ENCODE assay signal across 8 cellular contexts in the genomic region with DNA sequence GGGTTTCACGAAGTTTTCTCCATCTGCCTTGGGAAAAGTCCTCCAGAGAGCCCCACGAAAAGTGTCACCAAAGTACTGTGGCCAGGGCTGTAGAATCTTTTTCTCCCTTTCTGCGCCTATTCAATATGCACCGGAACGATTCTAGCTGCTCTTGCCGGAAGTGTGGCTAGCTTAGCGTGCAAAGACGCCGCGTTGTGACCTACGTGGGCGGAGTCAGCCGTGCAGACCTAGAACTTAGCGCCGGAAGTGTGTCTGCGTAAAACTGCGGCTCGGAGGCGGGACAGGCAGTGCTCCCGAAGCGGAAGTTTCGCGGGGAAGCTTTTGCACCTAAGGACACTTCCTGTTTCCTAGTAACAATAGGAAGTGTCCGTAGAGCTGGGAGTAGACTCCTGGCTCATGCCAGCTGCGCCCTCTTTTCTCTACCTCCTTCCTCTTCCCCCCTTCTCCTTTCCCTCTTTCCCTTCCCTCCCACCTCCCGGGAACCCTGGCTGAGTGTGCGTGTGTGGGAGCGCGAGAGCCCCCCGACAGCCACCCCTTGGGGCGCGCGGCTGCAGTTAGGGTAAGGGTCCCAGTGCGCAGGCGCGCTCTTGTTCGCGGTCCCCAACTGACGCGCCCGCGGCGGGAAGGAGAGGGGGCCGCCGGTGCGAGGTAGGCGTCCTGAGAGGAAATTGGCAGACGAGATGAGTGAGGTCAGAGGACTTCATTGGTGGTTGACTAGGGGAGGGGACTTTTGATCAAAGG. TPM values are rescaled to one million over a fixed set of nuclear protein-coding genes. Genes with fewer than 3 reads are reported as not detected.
A peak's percentile ranks its signal among the peaks of the same experiment; 100 is the strongest.
DNase-seq lines count a peak whose midpoint lies in the region; ATAC-seq and TF ChIP-seq lines count a peak whose summit lies in the region.

TSS of gene ZNF646 (plus strand) at position 350 of the 741 bp plus-strand sequence. CDS start 1,903 bp downstream, outside the sequence.
TSS of gene ZNF668 (minus strand) at position 168 of the 741 bp plus-strand sequence. CDS start 9,781 bp downstream, outside the sequence.

- H3K4me1 ChIP-seq in thoracic aorta (ENCODE audit: control insufficient read depth in 1 of 2, low read depth in 2 of 2) = peaks cover 14 to 29% of the 10 kb centered on the region in 2 donors

- no peaks in the 10 kb centered on the region for H3K27me3 ChIP-seq in thoracic aorta (replicated peaks; ENCODE audit: insufficient read depth)

- H3K9me3 ChIP-seq in thoracic aorta = no peaks in the 10 kb centered on the region

- peaks cover 28 to 34% of the 10 kb centered on the region in 2 donors for H3K36me3 Mint-ChIP-seq in activated naive CD4-positive, alpha-beta T cell treated with anti-CD3 and anti-CD28 coated beads, Interleukin-2, amount 50 U/mL, for 72 hours

- peak within 1 kb of the TSS; percentile 94 for H3K27ac ChIP-seq in thoracic aorta

- no peaks in the 10 kb centered on the region for H3K9me3 Mint-ChIP-seq in activated naive CD4-positive, alpha-beta T cell treated with anti-CD3 and anti-CD28 coated beads, Interleukin-2, amount 50 U/mL, for 72 hours

- DNase-seq in GM10248 (ENCODE audit: extremely low spot score) (peak; percentile 94), NCI-H1092 treated with DMSO at 0.1 percent for 48 hours (lab: John Stamatoyannopoulos, UW) (peak; percentile 100), SKM-1 (lab: John Stamatoyannopoulos, UW; ENCODE audit: unreplicated experiment) (peak; percentile 100), glomerular visceral epithelial cell (ENCODE audit: extremely low spot score) (peak; percentile 98), omental fat pad (ENCODE audit: low spot score) (peak; percentile 90), thoracic aorta (ENCODE audit: low spot score) (peak; percentile 96)
- peak; percentile 94 to 97 for DNase-seq in activated naive CD4-positive, alpha-beta T cell treated with anti-CD3 and anti-CD28 coated beads, Interleukin-2, amount 50 U/mL, for 72 hours (ENCODE audit: low spot score in 2 of 2)

- POLR2A ChIA-PET in GM10248 (lab: Yijun Ruan, JAX) = interaction anchor here (0.5 to 3.3 kb wide), 7 partner anchors 9 to 179 kb away, joined by 3 to 21 read pairs (median 4); partner anchors contain the start of genes FUS, KAT8 and STX4

- H3K4me3 ChIP-seq in thoracic aorta = peak within 1 kb of the TSS; percentile 97

- CTCF ChIA-PET in GM10248 (lab: Yijun Ruan, JAX) = interaction anchor here (0.8 to 2.6 kb wide), 8 partner anchors 9 to 368 kb away, joined by 3 to 9 read pairs (median 4); partner anchors contain the start of genes HSD3B7 and ZNF843

- ATAC-seq in HG02610 (IDR thresholded peaks at IDR 0.05; ENCODE audit: unreplicated experiment) = peak; percentile 71
- ATAC-seq in activated naive CD4-positive, alpha-beta T cell treated with anti-CD3 and anti-CD28 coated beads, Interleukin-2, amount 50 U/mL, for 72 hours = peak; percentile 82 to 84
- ATAC-seq in omental fat pad (ENCODE audit: low FRiP score) = peak; percentile 93
- peak; percentile 95 for ATAC-seq in thoracic aorta (ENCODE audit: insufficient number of reproducible peaks, low FRiP score, low read depth)

- peak within 1 kb of the TSS; percentile 99 for H3K27ac Mint-ChIP-seq in activated naive CD4-positive, alpha-beta T cell treated with anti-CD3 and anti-CD28 coated beads, Interleukin-2, amount 50 U/mL, for 72 hours

- peaks cover 29% of the 10 kb centered on the region for H3K36me3 ChIP-seq in thoracic aorta

- TF ChIP-seq CTCF in GM10248 (IDR thresholded peaks at IDR 0.05; ENCODE audit: control extremely low read depth, extremely low read depth, low read depth, missing control alignments) (no peak), omental fat pad (IDR thresholded peaks at IDR 0.05) (no peak), thoracic aorta (IDR thresholded peaks at IDR 0.05) (no peak)

RNA-seq across cellular contexts. Expression of gene ZNF646, which starts in this region (rescaled TPM):
- total RNA-seq in activated naive CD4-positive, alpha-beta T cell treated with anti-CD3 and anti-CD28 coated beads, Interleukin-2, amount 50 U/mL, for 72 hours = 10 to 100 TPM; 20.2 to 35.6 TPM
- 10 to 100 TPM in 3 of 4 donors, 1 to 10 TPM in 1; 8.1 to 18.0 (median 11.9) TPM for total RNA-seq in omental fat pad
- 10 to 100 TPM; 10.2 to 17.9 TPM for total RNA-seq in thoracic aorta

RNA-seq across cellular contexts. Expression of gene ZNF668, which starts in this region (rescaled TPM):
- total RNA-seq in activated naive CD4-positive, alpha-beta T cell treated with anti-CD3 and anti-CD28 coated beads, Interleukin-2, amount 50 U/mL, for 72 hours = 10 to 100 TPM; 14.5 to 32.7 TPM
- total RNA-seq in omental fat pad = 10 to 100 TPM in 2 of 4 donors, 1 to 10 TPM in 2; 7.4 to 13.9 (median 10.8) TPM
- total RNA-seq in thoracic aorta = 10 to 100 TPM; 10.3 to 14.5 TPM

Comparison
In these comparisons a context has a peak if more than half of its experiments do, and no peak if none do; other contexts are left out.
1. Peak in every context shown above with its lines: DNase-seq, ATAC-seq, H3K4me3 ChIP-seq and H3K27ac ChIP-seq.